Comparison of ENCODE assay signal across 8 cellular contexts in genomic region chr19:43532571-43532961, GRCh38. TPM values are rescaled to one million over a fixed set of nuclear protein-coding genes. Genes with fewer than 3 reads are reported as not detected.
DNase-seq lines count a peak whose midpoint lies in the region; TF ChIP-seq lines count a peak whose summit lies in the region.

No MANE protein-coding gene starts in this region.

- H3K4me3 ChIP-seq in fibroblast of pulmonary artery (replicated peaks; ENCODE audit: low read depth, low read length) (peak overlapping the region; percentile 66), parathyroid adenoma (ENCODE audit: low read depth, low read length) (peak overlapping the region; percentile 60)

- H3K36me3 ChIP-seq in parathyroid adenoma (ENCODE audit: control insufficient read depth, insufficient read depth, low read length): no peaks in the 10 kb centered on the region

- no peak for TF ChIP-seq CTCF in fibroblast of pulmonary artery (IDR thresholded peaks at IDR 0.05; ENCODE audit: low read length, missing control alignments)
- TF ChIP-seq CTCF in parathyroid adenoma (IDR thresholded peaks at IDR 0.05): no peak

- no peaks in the 10 kb centered on the region for H3K27me3 Mint-ChIP-seq in activated CD4-positive, alpha-beta T cell treated with anti-CD3 and anti-CD28 coated beads, Interleukin-2, amount 10 ng/mL, durations not matched to agents 7 days and 5 days
- H3K27me3 Mint-ChIP-seq in T-helper 2 cell treated with Interferon-gamma antibody and Interleukin-4, amounts not matched to agents 5 μg/mL and 100 μg/mL, for 36 hours (ENCODE audit: low read depth): no peaks in the 10 kb centered on the region

- peaks cover 12% of the 10 kb centered on the region for H3K36me3 Mint-ChIP-seq in activated CD4-positive, alpha-beta T cell treated with anti-CD3 and anti-CD28 coated beads, Interleukin-2, amount 10 ng/mL, durations not matched to agents 7 days and 5 days (ENCODE audit: low read depth)
- H3K36me3 Mint-ChIP-seq in T-helper 2 cell treated with Interferon-gamma antibody and Interleukin-4, amounts not matched to agents 5 μg/mL and 100 μg/mL, for 36 hours (ENCODE audit: low read depth): peaks cover 9% of the 10 kb centered on the region

- peak overlapping the region; percentile 96 for H3K27ac Mint-ChIP-seq in activated CD4-positive, alpha-beta T cell treated with anti-CD3 and anti-CD28 coated beads, Interleukin-2, amount 10 ng/mL, durations not matched to agents 7 days and 5 days
- peak overlapping the region; percentile 87 for H3K27ac Mint-ChIP-seq in T-helper 2 cell treated with Interferon-gamma antibody and Interleukin-4, amounts not matched to agents 5 μg/mL and 100 μg/mL, for 36 hours

- H3K4me2 ChIP-seq in parathyroid adenoma (ENCODE audit: low read length): peak overlapping the region; percentile 91

- H2AFZ ChIP-seq in parathyroid adenoma: peak overlapping the region; percentile 90

- H3K9me3 ChIP-seq in parathyroid adenoma (ENCODE audit: control insufficient read depth, low read length): no peaks in the 10 kb centered on the region

- H3K9me3 Mint-ChIP-seq in activated CD4-positive, alpha-beta T cell treated with anti-CD3 and anti-CD28 coated beads, Interleukin-2, amount 10 ng/mL, durations not matched to agents 7 days and 5 days: no peaks in the 10 kb centered on the region
- no peaks in the 10 kb centered on the region for H3K9me3 Mint-ChIP-seq in T-helper 2 cell treated with Interferon-gamma antibody and Interleukin-4, amounts not matched to agents 5 μg/mL and 100 μg/mL, for 36 hours

- peaks cover 29% of the 10 kb centered on the region for H3K4me1 Mint-ChIP-seq in activated CD4-positive, alpha-beta T cell treated with anti-CD3 and anti-CD28 coated beads, Interleukin-2, amount 10 ng/mL, durations not matched to agents 7 days and 5 days
- H3K4me1 Mint-ChIP-seq in T-helper 2 cell treated with Interferon-gamma antibody and Interleukin-4, amounts not matched to agents 5 μg/mL and 100 μg/mL, for 36 hours (ENCODE audit: low read depth): peaks cover 18% of the 10 kb centered on the region

- peaks cover 16% of the 10 kb centered on the region for H3K4me1 ChIP-seq in parathyroid adenoma

- POLR2A ChIA-PET in activated CD4-positive, alpha-beta T cell treated with anti-CD3 and anti-CD28 coated beads, Interleukin-2, amount 10 ng/mL, durations not matched to agents 7 days and 5 days (lab: Charles Lee): interaction anchor here (1.1 kb wide), 1 partner anchor 22 kb away, joined by 3 read pairs; no protein-coding TSS in a partner anchor

- H3K79me2 ChIP-seq in parathyroid adenoma: no peaks in the 10 kb centered on the region

- CTCF ChIA-PET in activated CD4-positive, alpha-beta T cell treated with anti-CD3 and anti-CD28 coated beads, Interleukin-2, amount 10 ng/mL, durations not matched to agents 7 days and 5 days (lab: Charles Lee): interaction anchor here (0.8 to 4.5 kb wide), 8 partner anchors 10 to 86 kb away, joined by 3 to 21 read pairs (median 4); partner anchors contain the start of genes IRGQ and ZNF576

- no peaks in the 10 kb centered on the region for H3K27me3 ChIP-seq in parathyroid adenoma (ENCODE audit: control insufficient read depth, insufficient read depth, low read length)

- H3K4me3 Mint-ChIP-seq in activated CD4-positive, alpha-beta T cell treated with anti-CD3 and anti-CD28 coated beads, Interleukin-2, amount 10 ng/mL, durations not matched to agents 7 days and 5 days: peak overlapping the region; percentile 89
- H3K4me3 Mint-ChIP-seq in T-helper 2 cell treated with Interferon-gamma antibody and Interleukin-4, amounts not matched to agents 5 μg/mL and 100 μg/mL, for 36 hours: peak overlapping the region; percentile 86

- H3K9ac ChIP-seq in parathyroid adenoma: no peak overlapping the region

- H3K27ac ChIP-seq in parathyroid adenoma: peak overlapping the region; percentile 92

- peak; percentile 74 for DNase-seq in activated CD4-positive, alpha-beta T cell treated with anti-CD3 and anti-CD28 coated beads, Interleukin-2, amount 10 ng/mL, durations not matched to agents 7 days and 5 days
- DNase-seq in activated CD4-positive, alpha-beta T cell treated with anti-CD3 and anti-CD28 coated beads for 48 hours: no peak
- DNase-seq in HK-2 (ENCODE audit: unreplicated experiment) (peak; percentile 64), fibroblast of pulmonary artery (ENCODE audit: low read depth) (no peak), inferior parietal cortex (ENCODE audit: extremely low spot score) (no peak), glomerular visceral epithelial cell (ENCODE audit: extremely low spot score) (no peak)
- DNase-seq in T-helper 2 cell treated with Interferon-gamma antibody and Interleukin-4, amounts not matched to agents 5 μg/mL and 100 μg/mL, for 36 hours (ENCODE audit: low spot score): no peak

RNA-seq across cellular contexts. Expression of gene ZNF575, which starts 0.4 kb away (rescaled TPM):
- total RNA-seq in activated CD4-positive, alpha-beta T cell treated with anti-CD3 and anti-CD28 coated beads, Interleukin-2, amount 10 ng/mL, durations not matched to agents 7 days and 5 days: 1 to 10 TPM; 6.2 to 6.3 TPM

RNA-seq across cellular contexts. Expression of gene ETHE1, which starts 5.6 kb away (rescaled TPM):
- 10 to 100 TPM; 66.8 to 73.7 TPM for total RNA-seq in activated CD4-positive, alpha-beta T cell treated with anti-CD3 and anti-CD28 coated beads, Interleukin-2, amount 10 ng/mL, durations not matched to agents 7 days and 5 days

RNA-seq across cellular contexts. Expression of gene PHLDB3, which starts 28.0 kb away (rescaled TPM):
- total RNA-seq in activated CD4-positive, alpha-beta T cell treated with anti-CD3 and anti-CD28 coated beads, Interleukin-2, amount 10 ng/mL, durations not matched to agents 7 days and 5 days: 10 to 100 TPM; 11.9 to 18.6 TPM

RNA-seq across cellular contexts. Expression of gene XRCC1, which starts 42.8 kb away (rescaled TPM):
- total RNA-seq in activated CD4-positive, alpha-beta T cell treated with anti-CD3 and anti-CD28 coated beads, Interleukin-2, amount 10 ng/mL, durations not matched to agents 7 days and 5 days: 10 to 100 TPM; 41.2 to 42.6 TPM

RNA-seq across cellular contexts. Expression of gene PINLYP, which starts 43.0 kb away (rescaled TPM):
- 1 to 10 TPM; 4.1 to 5.0 TPM for total RNA-seq in activated CD4-positive, alpha-beta T cell treated with anti-CD3 and anti-CD28 coated beads, Interleukin-2, amount 10 ng/mL, durations not matched to agents 7 days and 5 days

Comparison
In these comparisons a context has a peak if more than half of its experiments do, and no peak if none do; other contexts are left out.
1. DNase-seq: peak in activated CD4-positive, alpha-beta T cell treated with anti-CD3 and anti-CD28 coated beads, Interleukin-2, amount 10 ng/mL, durations not matched to agents 7 days and 5 days (single experiment) and HK-2 (single experiment); none in activated CD4-positive, alpha-beta T cell treated with anti-CD3 and anti-CD28 coated beads for 48 hours (single experiment), T-helper 2 cell treated with Interferon-gamma antibody and Interleukin-4, amounts not matched to agents 5 μg/mL and 100 μg/mL, for 36 hours (single experiment), fibroblast of pulmonary artery (single experiment), inferior parietal cortex (single experiment) and glomerular visceral epithelial cell (single experiment).